ENCODE assay signal across 8 cellular contexts in the genomic region with DNA sequence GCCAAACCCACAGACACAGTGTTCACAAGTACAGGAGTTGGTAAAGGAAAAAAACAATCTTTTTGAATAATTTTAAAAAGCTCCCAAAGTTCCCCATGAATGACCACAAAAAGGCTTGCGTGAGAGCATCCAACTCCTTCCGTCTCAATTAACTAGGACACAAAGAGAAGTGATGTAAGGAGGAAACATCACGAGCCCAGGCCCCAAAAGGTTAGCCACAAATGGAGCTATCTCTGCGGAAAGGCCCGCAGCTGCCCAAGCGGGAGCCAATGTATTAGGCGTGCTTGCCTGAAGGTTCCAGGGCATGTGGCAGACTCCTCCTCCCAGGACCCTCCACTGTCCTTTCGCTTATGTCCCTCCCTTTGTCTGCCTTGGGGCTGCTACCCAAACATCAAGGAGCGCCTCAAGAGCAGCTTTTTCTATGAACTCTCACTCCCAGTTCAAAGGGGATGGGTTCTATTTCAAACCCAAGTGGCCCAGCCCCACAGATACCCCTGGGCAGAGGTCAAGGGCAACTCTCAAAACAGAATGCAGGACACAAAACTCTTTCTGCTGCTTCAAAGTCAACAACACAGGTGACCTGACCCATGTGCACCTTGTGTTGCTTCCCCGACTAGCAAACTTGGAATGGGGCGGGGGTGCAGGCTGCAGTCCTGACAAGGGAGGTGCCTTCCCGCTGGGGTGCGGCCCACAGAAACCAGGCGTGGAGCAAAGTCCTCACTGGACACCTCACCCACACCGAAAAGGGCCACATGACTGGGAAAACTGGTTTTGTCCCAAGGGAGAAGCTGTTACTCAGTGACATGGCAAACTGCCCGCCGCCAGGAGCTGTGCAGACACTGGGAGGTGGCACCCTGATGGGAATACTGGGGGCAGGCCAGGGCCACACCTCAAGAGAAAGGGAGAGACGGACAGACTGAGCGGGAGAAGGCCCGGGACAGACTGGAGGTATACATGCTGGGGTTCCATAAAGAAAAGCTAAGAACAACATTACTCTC. TPM values are rescaled to one million over a fixed set of nuclear protein-coding genes. Genes with fewer than 3 reads are reported as not detected.
DNase-seq lines count a peak whose midpoint lies in the region; ATAC-seq, FAIRE-seq and TF ChIP-seq lines count a peak whose summit lies in the region.

No MANE protein-coding gene starts in this region.

- H3K9me3 ChIP-seq in colonic mucosa, result no peaks in the 10 kb centered on the region

- peaks cover 11% of the 10 kb centered on the region for H3K4me1 Mint-ChIP-seq in CD14-positive monocyte
- H3K4me1 Mint-ChIP-seq in naive thymus-derived CD8-positive, alpha-beta T cell, result peaks cover 20 to 68% (median 54%) of the 10 kb centered on the region in 4 donors

- no peaks in the 10 kb centered on the region for H3K9me3 Mint-ChIP-seq in CD14-positive monocyte
- H3K9me3 Mint-ChIP-seq in naive thymus-derived CD8-positive, alpha-beta T cell, result no peaks in the 10 kb centered on the region

- intact Hi-C loops in CD14-positive monocyte (cut with micrococcal nuclease) (no loop called here), colonic mucosa (cut with DNase I) (no loop called here)

- peak overlapping the region; percentile 91 for H3K27ac ChIP-seq in colonic mucosa

- peak overlapping the region; percentile 45 to 95 for H3K9ac ChIP-seq in colonic mucosa (ENCODE audit: low read depth in 2 of 2, low read length in 2 of 2)

- H3K27me3 ChIP-seq in colonic mucosa, result no peaks in the 10 kb centered on the region

- H3K4me3 ChIP-seq in colonic mucosa, result no peak overlapping the region

- H3K4me3 Mint-ChIP-seq in CD14-positive monocyte, result no peak overlapping the region
- H3K4me3 Mint-ChIP-seq in naive thymus-derived CD8-positive, alpha-beta T cell, result peak overlapping the region in 7 of 10 donors; percentile 9 to 78 (median 34)

- peaks cover 34% of the 10 kb centered on the region for H3K4me1 ChIP-seq in colonic mucosa

- H3K27ac Mint-ChIP-seq in CD14-positive monocyte, result peak overlapping the region in 6 of 7 donors; percentile 51 to 87 (median 74)
- H3K27ac Mint-ChIP-seq in naive thymus-derived CD8-positive, alpha-beta T cell, result peak overlapping the region; percentile 88 to 100 (median 94)

- peaks cover 57 to 90% of the 10 kb centered on the region in 2 donors for H3K36me3 Mint-ChIP-seq in CD14-positive monocyte
- peaks cover 0 to 53% (median 0%) of the 10 kb centered on the region in 3 donors for H3K36me3 Mint-ChIP-seq in naive thymus-derived CD8-positive, alpha-beta T cell

- TF ChIP-seq CTCF in CD14-positive monocyte (IDR thresholded peaks at IDR 0.05), result no peak
- no peak for TF ChIP-seq CTCF in colonic mucosa (IDR thresholded peaks at IDR 0.05)

- no peaks in the 10 kb centered on the region for H3K36me3 ChIP-seq in colonic mucosa

- no peak for FAIRE-seq in frontal cortex (lab: Jason Lieb, UNC)

- DNase-seq in CD14-positive monocyte (ENCODE audit: low spot score) (no peak), NOMO-1 treated with dmso at 0.1 percent for 144 hours (lab: John Stamatoyannopoulos, UW; ENCODE audit: unreplicated experiment) (peak; percentile 43), colonic mucosa (peak; percentile 99), frontal cortex (ENCODE audit: low spot score in 2 of 2) (no peak), NCI-H2029 treated with DMSO at 0.1 percent for 48 hours (lab: John Stamatoyannopoulos, UW) (no peak)
- DNase-seq in naive thymus-derived CD8-positive, alpha-beta T cell, result peak in 1 of 10 donors; percentile 35
- DNase-seq in stimulated activated CD4-positive, alpha-beta T cell treated with anti-CD3 and anti-CD28 coated beads, Interleukin-4, amount 100 ng/mL, for 24 hours, result no peak

- POLR2A ChIA-PET in naive thymus-derived CD8-positive, alpha-beta T cell (lab: Charles Lee), result interaction anchor here (1.9 to 10.1 kb wide), 2 partner anchors 11 to 16 kb away, joined by 6 to 110 read pairs; a partner anchor contains a TSS

- ATAC-seq in naive thymus-derived CD8-positive, alpha-beta T cell, result no peak
- no peak for ATAC-seq in HG02678 (IDR thresholded peaks at IDR 0.05; ENCODE audit: unreplicated experiment)

- peaks cover 0 to 2% (median 0%) of the 10 kb centered on the region in 3 donors for H3K27me3 Mint-ChIP-seq in CD14-positive monocyte (ENCODE audit: low read depth in 3 of 3)
- H3K27me3 Mint-ChIP-seq in naive thymus-derived CD8-positive, alpha-beta T cell, result no peaks in the 10 kb centered on the region

RNA-seq across cellular contexts. Expression of a gene that starts 17.6 kb away (rescaled TPM):
- polyA plus RNA-seq in CD14-positive monocyte, result under 1 TPM; 0.24 to 0.60 TPM
- total RNA-seq in colonic mucosa, result 10 to 100 TPM; 27.2 to 62.2 TPM
- 10 to 100 TPM; 73.4 to 76.3 TPM for total RNA-seq in naive thymus-derived CD8-positive, alpha-beta T cell
- 1 to 10 TPM in 2 of 3 donors, under 1 TPM in 1; 0.86 to 2.4 (median 2.0) TPM for polyA plus RNA-seq in naive thymus-derived CD8-positive, alpha-beta T cell
- total RNA-seq in frontal cortex, result 11.4 TPM

RNA-seq across cellular contexts. Expression of a gene that starts 34.6 kb away (rescaled TPM):
- polyA plus RNA-seq in CD14-positive monocyte, result 10 to 100 TPM; 46.5 to 54.2 TPM
- total RNA-seq in colonic mucosa (10 to 100 TPM; 64.5 to 92.0 TPM), frontal cortex (96.2 TPM)
- total RNA-seq in naive thymus-derived CD8-positive, alpha-beta T cell, result 10 to 100 TPM; 44.5 to 45.6 TPM
- 100 to 1,000 TPM; 158 to 174 (median 159) TPM for polyA plus RNA-seq in naive thymus-derived CD8-positive, alpha-beta T cell

RNA-seq across cellular contexts. Expression of a gene that starts 47.6 kb away (rescaled TPM):
- polyA plus RNA-seq in CD14-positive monocyte, result 100 to 1,000 TPM; 103 to 159 TPM
- total RNA-seq in colonic mucosa (10 to 100 TPM; 25.2 to 47.4 TPM), frontal cortex (26.1 TPM)
- total RNA-seq in naive thymus-derived CD8-positive, alpha-beta T cell, result 10 to 100 TPM; 30.1 to 31.7 TPM
- polyA plus RNA-seq in naive thymus-derived CD8-positive, alpha-beta T cell, result 100 to 1,000 TPM; 118 to 154 (median 144) TPM

Comparison
In these comparisons a context has a peak if more than half of its experiments do, and no peak if none do; other contexts are left out.
1. DNase-seq: peak in NOMO-1 treated with dmso at 0.1 percent for 144 hours (single experiment) and colonic mucosa (single experiment); none in CD14-positive monocyte (single experiment), stimulated activated CD4-positive, alpha-beta T cell treated with anti-CD3 and anti-CD28 coated beads, Interleukin-4, amount 100 ng/mL, for 24 hours (single experiment), frontal cortex (0 of 2) and NCI-H2029 treated with DMSO at 0.1 percent for 48 hours (single experiment).
2. H3K4me3 Mint-ChIP-seq: peak in naive thymus-derived CD8-positive, alpha-beta T cell (7 of 10); none in CD14-positive monocyte (0 of 2).